Comparison of ENCODE assay signal across 25 cellular contexts in the genomic region with DNA sequence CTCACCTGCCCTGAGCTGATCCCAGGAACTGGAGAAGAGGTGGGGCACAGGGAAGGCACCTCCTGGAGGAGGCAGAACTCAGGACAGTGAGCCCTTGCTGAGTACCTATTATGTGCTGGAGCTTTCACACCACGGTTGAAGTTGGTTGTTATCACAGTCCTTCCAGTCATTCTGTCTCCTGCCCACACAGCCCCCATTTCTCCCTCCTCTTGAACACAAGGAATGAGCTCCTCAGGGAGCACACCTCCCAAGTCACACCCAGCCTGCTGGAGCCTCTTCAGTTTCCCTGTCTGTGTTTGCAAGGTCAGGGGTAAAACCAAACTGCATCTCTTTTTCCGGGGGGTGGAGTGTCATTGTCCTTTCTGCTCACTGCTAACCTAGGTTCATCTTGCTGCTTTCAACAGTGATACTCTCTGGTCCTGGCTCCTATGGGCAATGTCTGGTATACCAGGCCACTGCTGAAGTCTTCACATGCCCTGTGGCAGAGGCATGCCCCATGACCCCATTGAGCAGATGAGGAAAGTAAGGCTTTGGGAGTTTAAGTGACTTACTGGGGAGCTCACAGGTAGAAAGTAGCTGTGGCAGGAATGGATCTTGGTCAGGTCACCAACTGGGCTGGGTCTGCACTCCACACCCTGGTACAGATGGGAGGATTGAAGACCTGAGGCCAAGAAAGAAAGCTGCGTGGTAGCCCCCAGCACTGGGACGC. TPM values are rescaled to one million over a fixed set of nuclear protein-coding genes. Genes with fewer than 3 reads are reported as not detected.
DNase-seq lines count a peak whose midpoint lies in the region; ATAC-seq, FAIRE-seq and TF ChIP-seq lines count a peak whose summit lies in the region.
"Had no signal": no experiment of that assay in that cellular context is flagged by ENCODE, and none has a peak within 500 bp of the region (broad histone marks: within the 10 kb centered on the region; RNA-seq: fewer than 3 reads in every experiment).

No MANE protein-coding gene starts in this region.

- CTCF ChIA-PET in K562 (lab: Yijun Ruan, JAX; ENCODE audit: low intra/inter-chr PET ratio), result no interaction called here
- CTCF ChIA-PET in Calu3 (lab: Charles Lee), result no interaction called here

- H3K4me3 ChIP-seq in K562 (no peak overlapping the region), mesendoderm (ENCODE audit: low read length) (no peak overlapping the region), thyroid gland (replicated peaks in 1 of 3) (no peak overlapping the region)
- H3K4me3 ChIP-seq: BLaER1, GM12878 had no signal

- TF ChIP-seq POLR2A in K562 (conservative IDR thresholded peaks at IDR 0.05) (no peak), thyroid gland (IDR thresholded peaks at IDR 0.05) (no peak)

- H3K27ac ChIP-seq in K562 (ENCODE audit: extremely low read depth, low read depth, low read length), result peak overlapping the region; percentile 52; the same call in 2 of the 3 replicates
- no peak overlapping the region for H3K27ac ChIP-seq in mesendoderm (ENCODE audit: low read depth, low read length)
- no peak overlapping the region for H3K27ac ChIP-seq in thyroid gland
- H3K27ac ChIP-seq: BLaER1 had no signal

- no peaks in the 10 kb centered on the region for H3K36me3 Mint-ChIP-seq in Calu3 (ENCODE audit: insufficient read depth, unreplicated experiment)
- H3K36me3 Mint-ChIP-seq: CD14-positive monocyte; CD4-positive, alpha-beta memory T cell; CD4-positive, CD25-positive, alpha-beta regulatory T cell; CD8-positive, alpha-beta memory T cell had no signal

- no peaks in the 10 kb centered on the region for H3K4me1 Mint-ChIP-seq in Calu3 (ENCODE audit: low read depth, unreplicated experiment)
- H3K4me1 Mint-ChIP-seq: CD14-positive monocyte; CD4-positive, alpha-beta memory T cell; CD4-positive, CD25-positive, alpha-beta regulatory T cell; CD8-positive, alpha-beta memory T cell had no signal

- no peak overlapping the region for H2BK15ac ChIP-seq in mesendoderm (replicated peaks; ENCODE audit: low read depth)

- H3K9ac ChIP-seq in K562 (ENCODE audit: insufficient read depth in 1 of 2, low read depth in 2 of 2, low read length in 2 of 2) (peak overlapping the region; percentile 20 to 72; a peak in 3 of 4 replicates), mesendoderm (ENCODE audit: low read length) (no peak overlapping the region)
- H3K9ac ChIP-seq: BLaER1 had no signal

- no peak overlapping the region for H3K4ac ChIP-seq in mesendoderm (ENCODE audit: low read depth, low read length)

- WGBS in K562 (ENCODE audit: insufficient coverage, low coverage, missing lambda C conversion rate), result 22% methylated on average over 4 of the region's 4 CpGs
- WGBS in mesendoderm (ENCODE audit: extremely low coverage, insufficient coverage, low lambda C conversion rate), result no CpG with 5 or more reads among the region's 4 CpGs
- 59 to 65% methylated on average over 4 of the region's 4 CpGs for WGBS in thyroid gland, 2 donors

- H3K56ac ChIP-seq in mesendoderm (ENCODE audit: low read length), result peak overlapping the region; percentile 54

- TF ChIP-seq RAD21 in K562 (CRISPR knock-in tag; conservative IDR thresholded peaks at IDR 0.05 in 1 of 2, IDR thresholded peaks at IDR 0.05 in 1 of 2), result no peak

- peak overlapping the region; percentile 55; the same call in 1 of the 2 replicates for H2AFZ ChIP-seq in K562 (ENCODE audit: low read depth, low read length)

- no peaks in the 10 kb centered on the region for H3K27me3 ChIP-seq in K562 (ENCODE audit: control insufficient read depth in 2 of 2, insufficient read depth in 2 of 2, low read length in 2 of 2)
- no peaks in the 10 kb centered on the region for H3K27me3 ChIP-seq in mesendoderm (ENCODE audit: insufficient read depth, low read length, poor library complexity)
- H3K27me3 ChIP-seq in thyroid gland, result no peaks in the 10 kb centered on the region
- H3K27me3 ChIP-seq: BE2C had no signal

- H3K27ac Mint-ChIP-seq in Calu3 (ENCODE audit: unreplicated experiment), result no peak overlapping the region
- H3K27ac Mint-ChIP-seq: CD4-positive, CD25-positive, alpha-beta regulatory T cell; CD8-positive, alpha-beta memory T cell had no signal

- H3K4me3 Mint-ChIP-seq in Calu3 (ENCODE audit: low read depth, unreplicated experiment), result no peak overlapping the region
- H3K4me3 Mint-ChIP-seq: CD4-positive, alpha-beta memory T cell; CD4-positive, CD25-positive, alpha-beta regulatory T cell; CD8-positive, alpha-beta memory T cell had no signal

- H4K5ac ChIP-seq in mesendoderm (ENCODE audit: low read length), result no peak overlapping the region

- H3K79me2 ChIP-seq in K562 (ENCODE audit: control insufficient read depth, insufficient read depth, low read length), result no peaks in the 10 kb centered on the region
- H3K79me2 ChIP-seq in mesendoderm (ENCODE audit: control insufficient read depth, insufficient read depth, low read length), result no peaks in the 10 kb centered on the region

- peak overlapping the region; percentile 38 for H2BK5ac ChIP-seq in mesendoderm (ENCODE audit: low read length)

- no peaks in the 10 kb centered on the region for H3K9me3 Mint-ChIP-seq in Calu3 (ENCODE audit: low read depth, unreplicated experiment)
- H3K9me3 Mint-ChIP-seq: CD4-positive, alpha-beta memory T cell; CD4-positive, CD25-positive, alpha-beta regulatory T cell; CD8-positive, alpha-beta memory T cell had no signal

- H3K4me2 ChIP-seq in K562 (ENCODE audit: insufficient read depth, low read length), result peak overlapping the region; percentile 55
- no peak overlapping the region for H3K4me2 ChIP-seq in mesendoderm (ENCODE audit: low read length)
- H3K4me2 ChIP-seq: BLaER1 had no signal

- H3K9me3 ChIP-seq in K562 (replicated peaks; ENCODE audit: control insufficient read depth, insufficient read depth, low read depth, low read length) (no peaks in the 10 kb centered on the region), thyroid gland (no peaks in the 10 kb centered on the region)
- H3K9me3 ChIP-seq: BE2C, BLaER1 had no signal

- DNase-seq in K562 (ENCODE audit: extremely low read depth in 1 of 4, low spot score in 3 of 4) (peak; percentile 33 to 67 (median 50)), mesendoderm (no peak), thyroid gland (peak; percentile 42 to 44), Calu3 (no peak), DMS79 (lab: John Stamatoyannopoulos, UW) (no peak)
- DNase-seq: 8988T; ACHN; BE2C; C1 segment of cervical spinal cord; CD4-positive, alpha-beta memory T cell; CD4-positive, CD25-positive, alpha-beta regulatory T cell; CD8-positive, alpha-beta memory T cell; COR-L47; DND-41; EL; GDM1 had no signal

- ATAC-seq in K562 (0 out of 3 replicates have a peak, but pooled peaks have one; percentile 3), GM21717 (IDR thresholded peaks at IDR 0.05; ENCODE audit: unreplicated experiment) (no peak)
- ATAC-seq: GM12878 had no signal

- no peak overlapping the region for H4K8ac ChIP-seq in mesendoderm (ENCODE audit: low read depth, low read length)

- no peak overlapping the region for H2BK120ac ChIP-seq in mesendoderm (ENCODE audit: low read depth, low read length)

- TF ChIP-seq CTCF in K562 (IDR thresholded peaks at IDR 0.05 in 2 of 3, conservative IDR thresholded peaks at IDR 0.05 in 1 of 3; ENCODE audit: insufficient read depth in 2 of 3, low read depth in 1 of 3, low read length in 3 of 3), result no peak
- peak in 1 of 6 experiments; percentile 8 for TF ChIP-seq CTCF in thyroid gland (IDR thresholded peaks at IDR 0.05)
- TF ChIP-seq CTCF in Calu3 (IDR thresholded peaks at IDR 0.05; ENCODE audit: unreplicated experiment), result no peak

- H3K27me3 Mint-ChIP-seq in Calu3 (ENCODE audit: unreplicated experiment), result peaks cover 94% of the 10 kb centered on the region

- no peaks in the 10 kb centered on the region for H4K20me1 ChIP-seq in K562 (replicated peaks; ENCODE audit: control insufficient read depth, insufficient read depth, low read length)

- no peaks in the 10 kb centered on the region for H3K79me1 ChIP-seq in mesendoderm (ENCODE audit: low read length)

- no peak overlapping the region for H3K23ac ChIP-seq in mesendoderm (ENCODE audit: low read length)

- POLR2A ChIA-PET in K562 (lab: Yijun Ruan, JAX), result no interaction called here

- H3K18ac ChIP-seq in mesendoderm (ENCODE audit: low read length), result no peak overlapping the region

- H3K36me3 ChIP-seq in K562 (ENCODE audit: control insufficient read depth, insufficient read depth, low read length), result no peaks in the 10 kb centered on the region
- H3K36me3 ChIP-seq in mesendoderm (ENCODE audit: control insufficient read depth, insufficient read depth, low read length), result no peaks in the 10 kb centered on the region
- H3K36me3 ChIP-seq in thyroid gland, result no peaks in the 10 kb centered on the region
- H3K36me3 ChIP-seq: BE2C, BLaER1 had no signal

- FAIRE-seq in K562 (lab: Jason Lieb, UNC), result peak; percentile 75
- FAIRE-seq: A204.1, D721Med, GM12878, GM12892, GM18507 had no signal

- H3K4me1 ChIP-seq in K562 (replicated peaks in 1 of 2; ENCODE audit: control insufficient read depth in 2 of 2, insufficient read depth in 2 of 2, low read length in 2 of 2) (peaks cover 34 to 72% of the 10 kb centered on the region in 2 experiments), mesendoderm (ENCODE audit: control insufficient read depth, low read depth, low read length) (peaks cover 11% of the 10 kb centered on the region), thyroid gland (peaks cover 26 to 37% of the 10 kb centered on the region in 2 donors)

- BruUV-seq in K562 (replicated peaks; lab: Mats Ljungman, UMichigan) (no TSS peak), Calu3 (replicated peaks; lab: Mats Ljungman, UMichigan) (no TSS peak)

- in situ Hi-C loops in K562 (cut with MboI), result no loop called here

- no peaks in the 10 kb centered on the region for H3K9me1 ChIP-seq in K562 (ENCODE audit: control insufficient read depth, insufficient read depth, low read length)

- no peak overlapping the region for H2AK5ac ChIP-seq in mesendoderm (ENCODE audit: low read length)

- TF ChIP-seq EP300 in K562 (IDR thresholded peaks at IDR 0.05; ENCODE audit: low read length), result no peak

- intact Hi-C loops in K562 (cut with micrococcal nuclease) (no loop called here), thyroid gland (cut with DNase I) (no loop called here), Calu3 (cut with micrococcal nuclease; ENCODE audit: unreplicated experiment) (no loop called here)

RNA-seq across cellular contexts. Expression of a gene that starts 30.0 kb away (rescaled TPM):
- 1.4 and 3.5 TPM in 2 replicates for total RNA-seq in K562 (2011; cell fraction: chromatin; rRNA removed; ENCODE audit: low replicate concordance)
- 1.7 and 2.3 TPM in 2 replicates for total RNA-seq in K562 (2011; cell fraction: nucleolus; rRNA removed)
- total RNA-seq in K562 (2011; cell fraction: nucleoplasm; rRNA removed), result 1.2 and 1.4 TPM in 2 replicates
- total RNA-seq in K562 (2014; rRNA removed) (0.95 and 1.3 TPM in 2 replicates), K562 (2014; rRNA removed; fragmentation: Illumina TruSeq; extraction: Trizol) (0.83 and 1.1 TPM in 2 replicates), K562 (2015; rRNA removed; fragmentation: Illumina TruSeq; extraction: Trizol) (0.94 and 1.4 TPM in 2 replicates), K562 (2021) (0.65 and 2.0 TPM in 2 replicates), thyroid gland (10 to 100 TPM; 19.6 to 22.0 (median 20.3) TPM), Calu3 (2022) (2.7 and 3.1 TPM in 2 replicates)
- polyA plus RNA-seq in K562 (2011; rRNA removed) (2.3 and 3.9 TPM in 2 replicates), K562 (2014; fragmentation: Illumina TruSeq; extraction: Trizol) (0.91 and 1.5 TPM in 2 replicates), K562 (2014; fragmentation: Nextera tagmentation; extraction: Ambion mirVana) (under 1 TPM; 0.01 to 0.14 TPM), K562 (2014; rRNA removed) (0.38 and 0.82 TPM in 2 replicates)
- 4.6 and 5.2 TPM in 2 replicates for polyA plus RNA-seq in K562 (2011; cell fraction: cytosol; rRNA removed)
- 5.5 and 6.0 TPM in 2 replicates for polyA plus RNA-seq in K562 (2011; cell fraction: nucleus; rRNA removed)
- polyA plus RNA-seq in K562 (2012), result 1.7 and 2.7 TPM in 2 replicates
- 1.6 and 1.9 TPM in 2 replicates for polyA minus RNA-seq in K562 (2011; rRNA and poly(A)+ RNA removed)
- 0.73 and 2.0 TPM in 2 replicates for polyA minus RNA-seq in K562 (2011; cell fraction: cytosol; rRNA and poly(A)+ RNA removed)
- polyA minus RNA-seq in K562 (2011; cell fraction: nucleus; rRNA and poly(A)+ RNA removed), result 1.1 and 1.4 TPM in 2 replicates
- 1.9 TPM for polyA plus RNA-seq in mesendoderm (2013, experiment 1 of 2)
- 1.9 TPM for polyA plus RNA-seq in mesendoderm (2013, experiment 2 of 2)

RNA-seq across cellular contexts. Expression of a gene that starts 31.7 kb away (rescaled TPM):
- total RNA-seq in K562 (2011; cell fraction: chromatin; rRNA removed; ENCODE audit: low replicate concordance), result 44.0 and 89.1 TPM in 2 replicates
- 41.2 and 43.2 TPM in 2 replicates for total RNA-seq in K562 (2011; cell fraction: nucleolus; rRNA removed)
- 47.0 and 67.9 TPM in 2 replicates for total RNA-seq in K562 (2011; cell fraction: nucleoplasm; rRNA removed)
- 8.0 and 13.7 TPM in 2 replicates for total RNA-seq in K562 (2014; rRNA removed)
- 8.0 and 10.9 TPM in 2 replicates for total RNA-seq in K562 (2014; rRNA removed; fragmentation: Illumina TruSeq; extraction: Trizol)
- 9.7 and 11.4 TPM in 2 replicates for total RNA-seq in K562 (2015; rRNA removed; fragmentation: Illumina TruSeq; extraction: Trizol)
- 15.9 and 16.8 TPM in 2 replicates for total RNA-seq in K562 (2021)
- 12.1 and 13.5 TPM in 2 replicates for polyA plus RNA-seq in K562 (2011; rRNA removed)
- 12.1 and 20.2 TPM in 2 replicates for polyA plus RNA-seq in K562 (2011; cell fraction: cytosol; rRNA removed)
- polyA plus RNA-seq in K562 (2011; cell fraction: nucleus; rRNA removed), result 58.3 and 71.6 TPM in 2 replicates
- 11.0 and 19.9 TPM in 2 replicates for polyA plus RNA-seq in K562 (2012)
- polyA plus RNA-seq in K562 (2014; fragmentation: Illumina TruSeq; extraction: Trizol), result 12.3 and 13.2 TPM in 2 replicates
- polyA plus RNA-seq in K562 (2014; fragmentation: Nextera tagmentation; extraction: Ambion mirVana), result 1 to 10 TPM; 2.0 to 5.2 TPM
- polyA plus RNA-seq in K562 (2014; rRNA removed), result 13.9 and 17.8 TPM in 2 replicates
- polyA minus RNA-seq in K562 (2011; rRNA and poly(A)+ RNA removed), result 8.5 and 8.9 TPM in 2 replicates
- polyA minus RNA-seq in K562 (2011; cell fraction: cytosol; rRNA and poly(A)+ RNA removed), result 4.0 and 4.7 TPM in 2 replicates
- polyA minus RNA-seq in K562 (2011; cell fraction: nucleus; rRNA and poly(A)+ RNA removed), result 19.1 and 28.0 TPM in 2 replicates
- 5.3 TPM for polyA plus RNA-seq in mesendoderm (2013, experiment 1 of 2)
- 5.4 TPM for polyA plus RNA-seq in mesendoderm (2013, experiment 2 of 2)
- 10 to 100 TPM; 13.9 to 20.8 (median 17.6) TPM for total RNA-seq in thyroid gland
- 17.6 and 20.0 TPM in 2 replicates for total RNA-seq in Calu3 (2022)

RNA-seq across cellular contexts. Expression of a gene that starts 34.1 kb away (rescaled TPM):
- total RNA-seq in K562 (2011; cell fraction: chromatin; rRNA removed; ENCODE audit: low replicate concordance), result 0.76 and 1.4 TPM in 2 replicates
- 0.53 and 0.67 TPM in 2 replicates for total RNA-seq in K562 (2011; cell fraction: nucleolus; rRNA removed)
- 0.66 and 1.4 TPM in 2 replicates for total RNA-seq in K562 (2011; cell fraction: nucleoplasm; rRNA removed)
- total RNA-seq in K562 (2014; rRNA removed), result 0.36 TPM in 1 of 2 replicates, not detected in the other
- 0.15 TPM in 1 of 2 replicates, not detected in the other for total RNA-seq in K562 (2014; rRNA removed; fragmentation: Illumina TruSeq; extraction: Trizol)
- total RNA-seq in K562 (2015; rRNA removed; fragmentation: Illumina TruSeq; extraction: Trizol), result 0.08 and 0.11 TPM in 2 replicates
- 0.36 and 0.58 TPM in 2 replicates for total RNA-seq in K562 (2021)
- polyA plus RNA-seq in K562 (2011; rRNA removed), result 0.32 and 0.61 TPM in 2 replicates
- polyA plus RNA-seq in K562 (2011; cell fraction: cytosol; rRNA removed), result 0.77 and 0.79 TPM in 2 replicates
- 1.4 and 1.8 TPM in 2 replicates for polyA plus RNA-seq in K562 (2011; cell fraction: nucleus; rRNA removed)
- polyA plus RNA-seq in K562 (2012), result 0.26 and 0.40 TPM in 2 replicates
- polyA plus RNA-seq in K562 (2014; fragmentation: Illumina TruSeq; extraction: Trizol), result 0.30 and 0.58 TPM in 2 replicates
- not detected for polyA plus RNA-seq in K562 (2014; fragmentation: Nextera tagmentation; extraction: Ambion mirVana)
- polyA plus RNA-seq in K562 (2014; rRNA removed), result 0.27 and 0.57 TPM in 2 replicates
- polyA minus RNA-seq in K562 (2011; rRNA and poly(A)+ RNA removed), result 0.30 and 0.46 TPM in 2 replicates
- 0.19 and 0.36 TPM in 2 replicates for polyA minus RNA-seq in K562 (2011; cell fraction: cytosol; rRNA and poly(A)+ RNA removed)
- 0.27 and 0.33 TPM in 2 replicates for polyA minus RNA-seq in K562 (2011; cell fraction: nucleus; rRNA and poly(A)+ RNA removed)
- 4.1 TPM for polyA plus RNA-seq in mesendoderm (2013, experiment 1 of 2)
- polyA plus RNA-seq in mesendoderm (2013, experiment 2 of 2), result 3.7 TPM
- 1 to 10 TPM; 1.5 to 3.3 (median 2.9) TPM for total RNA-seq in thyroid gland
- total RNA-seq in Calu3 (2022), result 0.12 TPM in 1 of 2 replicates, not detected in the other
- total RNA-seq: Daoy had no signal

Comparison
In these comparisons a context has a peak if more than half of its experiments do, and no peak if none do; other contexts are left out.
1. DNase-seq: peak in K562 (4 of 4) and thyroid gland (2 of 2); none in mesendoderm (single experiment), Calu3 (single experiment) and DMS79 (single experiment).